26 cellular contexts compared by ENCODE assay signal in the genomic region with DNA sequence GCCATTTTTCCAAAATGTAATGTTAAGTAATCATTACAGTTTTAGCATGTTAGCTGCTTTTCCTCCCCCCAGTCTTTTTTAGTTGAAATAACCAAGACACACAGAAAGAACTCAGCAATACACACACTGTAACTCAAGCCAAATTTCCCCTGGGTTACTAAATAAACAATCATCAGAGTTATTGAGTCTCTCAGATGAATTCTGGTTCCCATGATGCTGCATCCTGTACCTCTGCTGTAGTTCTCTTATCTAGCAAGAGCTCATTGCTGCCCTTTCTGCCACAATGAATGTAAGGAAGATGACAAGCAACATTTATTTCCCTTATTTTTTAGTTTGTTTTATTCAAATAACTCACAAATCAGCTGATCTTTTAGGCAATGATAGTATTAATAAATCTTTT.
A peak's percentile ranks its signal among the peaks of the same experiment; 100 is the strongest.
DNase-seq lines count a peak whose midpoint lies in the region; ATAC-seq, FAIRE-seq and TF ChIP-seq lines count a peak whose summit lies in the region.
"Had no signal": no experiment of that assay in that cellular context is flagged by ENCODE, and none has a peak within 500 bp of the region (broad histone marks: within the 10 kb centered on the region; RNA-seq: fewer than 3 reads in every experiment).

No MANE protein-coding gene starts in this region.

- H3K79me2 ChIP-seq in astrocyte (ENCODE audit: insufficient read depth, low read length): no peaks in the 10 kb centered on the region

- no peaks in the 10 kb centered on the region for H3K4me1 ChIP-seq in astrocyte (ENCODE audit: insufficient read depth, low read length)
- H3K4me1 ChIP-seq: breast epithelium had no signal

- H3K9me3 Mint-ChIP-seq in astrocyte (ENCODE audit: unreplicated experiment): no peaks in the 10 kb centered on the region
- H3K9me3 Mint-ChIP-seq: GM23338, IgD-negative memory B cell, T-cell had no signal

- H2AFZ ChIP-seq in astrocyte (ENCODE audit: low read depth, low read length): no peak overlapping the region
- H2AFZ ChIP-seq: GM23338, PC-9 had no signal

- H3K36me3 ChIP-seq in astrocyte (ENCODE audit: insufficient read depth, low read length): no peaks in the 10 kb centered on the region
- H3K36me3 ChIP-seq: breast epithelium, thyroid gland had no signal

- no peak overlapping the region for H3K4me3 ChIP-seq in astrocyte (ENCODE audit: insufficient read depth, low read depth, low read length)
- no peak overlapping the region for H3K4me3 ChIP-seq in fibroblast of pulmonary artery (replicated peaks; ENCODE audit: low read depth, low read length)
- H3K4me3 ChIP-seq in dorsolateral prefrontal cortex: no peak overlapping the region
- H3K4me3 ChIP-seq: breast epithelium, GM23338, PC-9, thyroid gland had no signal

- FAIRE-seq in astrocyte (lab: Jason Lieb, UNC): no peak

- H3K9me3 ChIP-seq in astrocyte (ENCODE audit: insufficient read depth, low read depth, low read length): no peaks in the 10 kb centered on the region
- H3K9me3 ChIP-seq: breast epithelium, thyroid gland had no signal

- H3K27ac ChIP-seq in astrocyte (ENCODE audit: low read depth, low read length) (peak overlapping the region; percentile 6), dorsolateral prefrontal cortex (no peak overlapping the region)
- H3K27ac ChIP-seq: breast epithelium, PC-9 had no signal

- no peak overlapping the region for H3K4me2 ChIP-seq in astrocyte (ENCODE audit: low read length)
- H3K4me2 ChIP-seq: GM23338, PC-9 had no signal

- intact Hi-C loops in dorsolateral prefrontal cortex (cut with DNase I): no loop called here

- H3K27me3 Mint-ChIP-seq in astrocyte (ENCODE audit: low read depth, unreplicated experiment): peaks cover 7% of the 10 kb centered on the region
- H3K27me3 Mint-ChIP-seq: dendritic cell treated with granulocyte-macrophage colony-stimulating factor and Interleukin-4, amounts not matched to agents 40 ng/mL and 50 ng/mL, for 4 days; IgD-negative memory B cell had no signal

- H3K4me1 Mint-ChIP-seq in astrocyte (ENCODE audit: low read depth, unreplicated experiment): peaks cover 6% of the 10 kb centered on the region
- H3K4me1 Mint-ChIP-seq: CD4-positive, alpha-beta memory T cell; IgD-negative memory B cell; nephron progenitor cell; T-cell had no signal

- no peak for TF ChIP-seq CTCF in astrocyte (IDR thresholded peaks at IDR 0.05; ENCODE audit: insufficient read depth, low read depth, low read length)
- no peak for TF ChIP-seq CTCF in fibroblast of pulmonary artery (IDR thresholded peaks at IDR 0.05; ENCODE audit: low read length, missing control alignments)
- no peak for TF ChIP-seq CTCF in dorsolateral prefrontal cortex (IDR thresholded peaks at IDR 0.05 in 54 of 56, conservative IDR thresholded peaks at IDR 0.05 in 2 of 56; ENCODE audit: low read depth in 1 of 56, partially characterized antibody in 56 of 56)

- no peaks in the 10 kb centered on the region for H3K36me3 Mint-ChIP-seq in astrocyte (ENCODE audit: low read depth, unreplicated experiment)
- H3K36me3 Mint-ChIP-seq: CD4-positive, alpha-beta memory T cell; IgD-negative memory B cell; T-cell had no signal

- no peaks in the 10 kb centered on the region for H4K20me1 ChIP-seq in astrocyte (ENCODE audit: insufficient read depth, low read length)

- no peak for ATAC-seq in HG02884 (IDR thresholded peaks at IDR 0.05; ENCODE audit: unreplicated experiment)
- ATAC-seq: GM23338, left colon, T-cell had no signal

- H3K4me3 Mint-ChIP-seq in astrocyte (ENCODE audit: unreplicated experiment): no peak overlapping the region
- H3K4me3 Mint-ChIP-seq: CD4-positive, alpha-beta memory T cell; dendritic cell treated with granulocyte-macrophage colony-stimulating factor and Interleukin-4, amounts not matched to agents 40 ng/mL and 50 ng/mL, for 4 days; GM23338; IgD-negative memory B cell; nephron progenitor cell; T-cell had no signal

- H3K27ac Mint-ChIP-seq in astrocyte (ENCODE audit: unreplicated experiment): no peak overlapping the region
- H3K27ac Mint-ChIP-seq: CD4-positive, alpha-beta memory T cell; dendritic cell treated with granulocyte-macrophage colony-stimulating factor and Interleukin-4, amounts not matched to agents 40 ng/mL and 50 ng/mL, for 4 days; IgD-negative memory B cell; nephron progenitor cell; T-cell had no signal

- peak; percentile 41 for DNase-seq in NCI-H1092 (lab: John Stamatoyannopoulos, UW)
- peak; percentile 18 for DNase-seq in NCI-H2081 treated with DMSO at 0.1 percent for 48 hours (lab: John Stamatoyannopoulos, UW)
- DNase-seq in astrocyte (ENCODE audit: low read depth): no peak
- DNase-seq in fibroblast of pulmonary artery (ENCODE audit: low read depth): peak; percentile 46
- DNase-seq in dorsolateral prefrontal cortex: no peak
- DNase-seq in AG08395 (ENCODE audit: low spot score): no peak
- DNase-seq in NCI-H774 (lab: John Stamatoyannopoulos, UW): no peak
- DNase-seq: activated CD4-positive, alpha-beta T cell treated with anti-CD3 and anti-CD28 coated beads, Interleukin-2, amount 50 U/mL, for 1 hour; activated CD8-positive, alpha-beta memory T cell treated with anti-CD3 and anti-CD28 coated beads, Interleukin-2, amount 50 U/mL, for 4 hours; activated effector memory CD4-positive, alpha-beta T cell treated with Interleukin-2 at 50 U/mL for 16 hours; CD4-positive, alpha-beta memory T cell; DMS79 treated with DMSO at 0.1 percent for 48 hours; left colon; NCI-H2029; NCI-H526 treated with DMSO at 0.1 percent for 48 hours; nephron progenitor cell; PC-9; posterior cingulate gyrus; stimulated activated naive CD4-positive, alpha-beta T cell; T-cell; thyroid gland had no signal

- no peak overlapping the region for H3K9ac ChIP-seq in astrocyte (ENCODE audit: low read length)

- H3K27me3 ChIP-seq in astrocyte (ENCODE audit: insufficient read depth, low read length) (no peaks in the 10 kb centered on the region), dorsolateral prefrontal cortex (peaks cover 0 to 68% (median 17%) of the 10 kb centered on the region in 45 donors)
- H3K27me3 ChIP-seq: thyroid gland had no signal

Comparison
In these comparisons a context has a peak if more than half of its experiments do, and no peak if none do; other contexts are left out.
1. DNase-seq: peak in NCI-H1092 (single experiment), NCI-H2081 treated with DMSO at 0.1 percent for 48 hours (single experiment) and fibroblast of pulmonary artery (single experiment); none in astrocyte (single experiment), dorsolateral prefrontal cortex (0 of 10), AG08395 (single experiment) and NCI-H774 (single experiment).